In genomic region chr7:155205368-155206285, GRCh38 we compare ENCODE assay signal across 1 cellular context.
TF ChIP-seq lines count a peak whose summit lies in the region.

No MANE protein-coding gene starts in this region.

TF ChIP-seq in GM12878, 131 proteins besides CTCF, POLR2A, EP300 and RAD21 (continued from another document and continues in another):
- peak; percentile 91 for TF ChIP-seq SKIL (IDR thresholded peaks at IDR 0.05; ENCODE audit: low read depth, poor library complexity, severe bottlenecking)
- TF ChIP-seq REST (IDR thresholded peaks at IDR 0.05; ENCODE audit: low read depth, low read length), result peak; percentile 33; the same call in 1 of the 2 replicates
- peak; percentile 44; the same call in 1 of the 2 replicates for TF ChIP-seq FOXK2 (IDR thresholded peaks at IDR 0.05)
- TF ChIP-seq EGR1 (IDR thresholded peaks at IDR 0.05; ENCODE audit: borderline replicate concordance in 1 of 2, low read depth in 2 of 2, low read length in 2 of 2), result peak; percentile 22 to 30; a peak in 2 of 3 replicates
- peak; percentile 29 for TF ChIP-seq HDAC6 (IDR thresholded peaks at IDR 0.05; ENCODE audit: unreplicated experiment)
- TF ChIP-seq ESRRA (IDR thresholded peaks at IDR 0.05; ENCODE audit: low read length), result 0 out of 2 replicates have a peak, but pooled peaks have one; percentile 13
- 0 out of 4 replicates have a peak, but pooled peaks of 1 of the 2 experiments have one; percentile 65 for TF ChIP-seq IKZF2 (IDR thresholded peaks at IDR 0.05)
- TF ChIP-seq DPF2 (IDR thresholded peaks at IDR 0.05), result peak; percentile 93
- TF ChIP-seq RB1 (IDR thresholded peaks at IDR 0.05; ENCODE audit: borderline replicate concordance), result 0 out of 2 replicates have a peak, but pooled peaks have one; percentile 34
- TF ChIP-seq SREBF1 (IDR thresholded peaks at IDR 0.05; ENCODE audit: low read length), result peak; percentile 67; the same call in 1 of the 2 replicates
- peak; percentile 99 for TF ChIP-seq SMARCA5 (IDR thresholded peaks at IDR 0.05)
- TF ChIP-seq E4F1 (IDR thresholded peaks at IDR 0.05; ENCODE audit: borderline replicate concordance, partially characterized antibody), result peak; percentile 28
- peak; percentile 59; the same call in 1 of the 2 replicates for TF ChIP-seq IRF5 (IDR thresholded peaks at IDR 0.05; ENCODE audit: borderline replicate concordance)
- peak; percentile 64 for TF ChIP-seq TBL1XR1 (IDR thresholded peaks at IDR 0.05; ENCODE audit: low read depth, low read length)
- peak; percentile 99 for TF ChIP-seq RUNX3 (IDR thresholded peaks at IDR 0.05; ENCODE audit: low read length)
- no peak for TF ChIP-seq CEBPB (IDR thresholded peaks at IDR 0.05; ENCODE audit: borderline replicate concordance in 1 of 2, low read depth in 2 of 2, low read length in 2 of 2)
- TF ChIP-seq FOS (IDR thresholded peaks at IDR 0.05; ENCODE audit: borderline replicate concordance, extremely low read depth, insufficient read length), result no peak
- TF ChIP-seq ATF3 (IDR thresholded peaks at IDR 0.05; ENCODE audit: borderline replicate concordance, extremely low read depth, low read depth, low read length), result no peak
- TF ChIP-seq PRDM15 (CRISPR knock-in tag; IDR thresholded peaks at IDR 0.05), result no peak
- TF ChIP-seq MTA3 (IDR thresholded peaks at IDR 0.05; ENCODE audit: borderline replicate concordance, low read length), result peak; percentile 77; the same call in 1 of the 2 replicates
- peak; percentile 64; the same call in 1 of the 2 replicates for TF ChIP-seq ZBTB33 (IDR thresholded peaks at IDR 0.05)
- TF ChIP-seq MXI1 (IDR thresholded peaks at IDR 0.05; ENCODE audit: low read depth, low read length), result no peak; the same call in none of the 2 replicates
- no peak for TF ChIP-seq ZNF384 (IDR thresholded peaks at IDR 0.05; ENCODE audit: borderline replicate concordance, low read depth, low read length)
- TF ChIP-seq FOXM1 (IDR thresholded peaks at IDR 0.05; ENCODE audit: low read depth, low read length), result peak; percentile 94
- peak; percentile 93; the same call in 1 of the 2 replicates for TF ChIP-seq BACH1 (IDR thresholded peaks at IDR 0.05; ENCODE audit: borderline replicate concordance)
- peak; percentile 72; the same call in 1 of the 2 replicates for TF ChIP-seq TAF1 (IDR thresholded peaks at IDR 0.05; ENCODE audit: borderline replicate concordance, low read depth, low read length)
- TF ChIP-seq ETV6 (conservative IDR thresholded peaks at IDR 0.05 in 1 of 2, IDR thresholded peaks at IDR 0.05 in 1 of 2; ENCODE audit: borderline replicate concordance in 1 of 2, low read depth in 1 of 2), result peak in 1 of 2 experiments; percentile 86; a peak in 2 of 4 replicates
- TF ChIP-seq ZBTB4 (CRISPR knock-in tag; IDR thresholded peaks at IDR 0.05), result no peak
- TF ChIP-seq SMAD1 (IDR thresholded peaks at IDR 0.05; ENCODE audit: low read depth, partially characterized antibody), result peak; percentile 85
- peak; percentile 96 for TF ChIP-seq MYB (IDR thresholded peaks at IDR 0.05; ENCODE audit: borderline replicate concordance, low read depth, low read length)
- no peak for TF ChIP-seq RELA (IDR thresholded peaks at IDR 0.05; ENCODE audit: borderline replicate concordance, partially characterized antibody)
- TF ChIP-seq YY1 (IDR thresholded peaks at IDR 0.05; ENCODE audit: low read depth, low read length), result peak; percentile 89
- TF ChIP-seq SMAD5 (IDR thresholded peaks at IDR 0.05; ENCODE audit: low read depth), result peak; percentile 52; the same call in 1 of the 2 replicates
- no peak for TF ChIP-seq ZZZ3 (IDR thresholded peaks at IDR 0.05; ENCODE audit: control insufficient read depth, insufficient read length, low read depth)
- TF ChIP-seq CBX5 (IDR thresholded peaks at IDR 0.05; ENCODE audit: low read depth), result peak; percentile 37; the same call in 1 of the 2 replicates
